ENCODE assay signal across 21 cellular contexts in the genomic region with DNA sequence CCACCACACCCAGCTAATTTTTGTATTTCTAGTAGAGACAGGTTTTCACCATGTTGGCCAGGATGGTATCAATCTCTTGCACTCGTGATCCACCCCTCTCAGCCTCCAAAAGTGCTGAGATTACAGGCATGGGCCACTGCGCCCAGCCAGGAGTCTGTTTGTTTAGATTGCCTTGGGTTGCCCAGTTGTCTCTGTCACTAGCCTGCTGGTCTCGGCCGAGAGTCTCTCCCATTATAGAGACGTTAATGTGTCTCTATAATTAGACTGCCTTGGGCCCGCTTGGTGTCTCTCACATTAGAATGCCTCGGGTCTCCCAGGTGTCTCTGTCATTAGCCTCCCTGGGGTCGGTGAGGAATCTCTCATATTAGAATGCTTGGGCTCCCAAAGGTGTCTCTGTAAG.
"Had no signal": no experiment of that assay in that cellular context is flagged by ENCODE, and none has a peak within 500 bp of the region (broad histone marks: within the 10 kb centered on the region; RNA-seq: fewer than 3 reads in every experiment).

No MANE protein-coding gene starts in this region.

- DNase-seq: IMR-90, Karpas-422, KG1, MG63, NCI-H1092, NCI-H1105 treated with DMSO at 0.1 percent for 48 hours, NCI-H1417 treated with DMSO at 0.1 percent for 48 hours, NCI-H187, NCI-H2029, NCI-H2081 treated with DMSO at 0.1 percent for 48 hours, NCI-H2171, NCI-H226, NCI-H446, NCI-H510A, NCI-H524 treated with DMSO at 0.1 percent for 48 hours, NCI-H69, NCI-H774, RPMI8226, SHP77, SK-N-SH had no signal

- ATAC-seq: HepG2 had no signal
